Comparison of ENCODE assay signal across 1 cellular context in the genomic region with DNA sequence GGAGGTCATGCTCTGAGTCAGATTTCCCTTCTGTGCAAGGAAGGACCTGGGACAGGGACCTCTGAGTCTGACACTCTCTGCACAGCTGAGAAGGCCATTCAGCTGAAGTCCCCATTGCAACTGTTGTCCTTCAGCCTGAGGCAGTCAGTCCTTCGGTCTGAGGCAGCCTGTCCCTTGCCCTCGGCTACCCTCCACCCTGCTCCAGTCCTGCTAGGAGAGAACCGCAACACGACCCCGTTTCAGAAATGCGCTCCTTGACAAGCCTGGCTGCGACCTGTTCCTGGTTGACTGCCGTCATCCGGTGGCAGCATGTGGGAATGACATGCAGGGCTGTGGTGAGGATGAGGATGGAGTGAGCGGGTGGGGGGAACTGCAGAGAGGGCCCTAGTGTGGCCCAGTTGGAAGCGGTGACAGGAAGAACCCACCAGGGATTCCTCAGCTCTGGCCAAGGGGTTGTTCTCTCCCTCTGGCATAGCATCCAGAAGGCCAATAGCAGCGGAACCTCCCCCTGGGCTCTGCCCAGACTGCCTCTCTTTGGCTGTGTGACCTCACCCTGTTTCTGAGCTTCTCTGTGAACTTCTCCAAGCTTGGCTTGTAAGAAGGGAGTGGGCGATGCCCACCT.
TF ChIP-seq lines count a peak whose summit lies in the region.

No MANE protein-coding gene starts in this region.

TF ChIP-seq in HEK293, 187 proteins besides CTCF, POLR2A, EP300 and RAD21 (continued from another document):
- TF ChIP-seq, protein P1, sequence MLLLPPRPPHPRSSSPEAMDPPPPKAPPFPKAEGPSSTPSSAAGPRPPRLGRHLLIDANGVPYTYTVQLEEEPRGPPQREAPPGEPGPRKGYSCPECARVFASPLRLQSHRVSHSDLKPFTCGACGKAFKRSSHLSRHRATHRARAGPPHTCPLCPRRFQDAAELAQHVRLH (tag by site-specific recombination; IDR thresholded peaks at IDR 0.05) = no peak
- TF ChIP-seq PRDM2 (tag by site-specific recombination; IDR thresholded peaks at IDR 0.05; ENCODE audit: borderline replicate concordance) = no peak
- TF ChIP-seq ZNF223 (tag by site-specific recombination; IDR thresholded peaks at IDR 0.05) = no peak
- TF ChIP-seq, protein P2, sequence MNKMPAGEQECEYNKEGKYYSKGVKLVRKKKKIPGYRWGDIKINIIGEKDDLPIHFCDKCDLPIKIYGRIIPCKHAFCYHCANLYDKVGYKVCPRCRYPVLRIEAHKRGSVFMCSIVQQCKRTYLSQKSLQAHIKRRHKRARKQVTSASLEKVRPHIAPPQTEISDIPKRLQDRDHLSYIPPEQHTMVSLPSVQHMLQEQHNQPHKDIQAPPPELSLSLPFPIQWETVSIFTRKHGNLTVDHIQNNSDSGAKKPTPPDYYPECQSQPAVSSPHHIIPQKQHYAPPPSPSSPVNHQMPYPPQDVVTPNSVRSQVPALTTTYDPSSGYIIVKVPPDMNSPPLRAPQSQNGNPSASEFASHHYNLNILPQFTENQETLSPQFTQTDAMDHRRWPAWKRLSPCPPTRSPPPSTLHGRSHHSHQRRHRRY (tag by site-specific recombination; IDR thresholded peaks at IDR 0.05) = no peak
- no peak for TF ChIP-seq YY1 (tag by site-specific recombination; IDR thresholded peaks at IDR 0.05)
- TF ChIP-seq, protein P3, sequence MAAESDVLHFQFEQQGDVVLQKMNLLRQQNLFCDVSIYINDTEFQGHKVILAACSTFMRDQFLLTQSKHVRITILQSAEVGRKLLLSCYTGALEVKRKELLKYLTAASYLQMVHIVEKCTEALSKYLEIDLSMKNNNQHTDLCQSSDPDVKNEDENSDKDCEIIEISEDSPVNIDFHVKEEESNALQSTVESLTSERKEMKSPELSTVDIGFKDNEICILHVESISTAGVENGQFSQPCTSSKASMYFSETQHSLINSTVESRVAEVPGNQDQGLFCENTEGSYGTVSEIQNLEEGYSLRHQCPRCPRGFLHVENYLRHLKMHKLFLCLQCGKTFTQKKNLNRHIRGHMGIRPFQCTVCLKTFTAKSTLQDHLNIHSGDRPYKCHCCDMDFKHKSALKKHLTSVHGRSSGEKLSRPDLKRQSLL (tag by site-specific recombination; IDR thresholded peaks at IDR 0.05) = no peak
- peak; percentile 12 for TF ChIP-seq ZBTB26 (tag by site-specific recombination; optimal IDR thresholded peaks at IDR 0.05)
- no peak for TF ChIP-seq ZNF670 (tag by site-specific recombination; IDR thresholded peaks at IDR 0.05; ENCODE audit: low read depth)
- 0 out of 2 replicates have a peak, but pooled peaks have one; percentile 8 for TF ChIP-seq ZFHX2 (tag by site-specific recombination; conservative IDR thresholded peaks at IDR 0.05)
- peak; percentile 24; the same call in 1 of the 2 replicates for TF ChIP-seq ZXDB (tag by site-specific recombination; IDR thresholded peaks at IDR 0.05)
- no peak for TF ChIP-seq ZNF146 (tag by site-specific recombination; IDR thresholded peaks at IDR 0.05)
- no peak for TF ChIP-seq ZNF239 (tag by site-specific recombination; IDR thresholded peaks at IDR 0.05)
- no peak for TF ChIP-seq ZBTB8A (tag by site-specific recombination; IDR thresholded peaks at IDR 0.05)
- no peak for TF ChIP-seq SP2 (tag by site-specific recombination; IDR thresholded peaks at IDR 0.05)
- TF ChIP-seq, protein P4, sequence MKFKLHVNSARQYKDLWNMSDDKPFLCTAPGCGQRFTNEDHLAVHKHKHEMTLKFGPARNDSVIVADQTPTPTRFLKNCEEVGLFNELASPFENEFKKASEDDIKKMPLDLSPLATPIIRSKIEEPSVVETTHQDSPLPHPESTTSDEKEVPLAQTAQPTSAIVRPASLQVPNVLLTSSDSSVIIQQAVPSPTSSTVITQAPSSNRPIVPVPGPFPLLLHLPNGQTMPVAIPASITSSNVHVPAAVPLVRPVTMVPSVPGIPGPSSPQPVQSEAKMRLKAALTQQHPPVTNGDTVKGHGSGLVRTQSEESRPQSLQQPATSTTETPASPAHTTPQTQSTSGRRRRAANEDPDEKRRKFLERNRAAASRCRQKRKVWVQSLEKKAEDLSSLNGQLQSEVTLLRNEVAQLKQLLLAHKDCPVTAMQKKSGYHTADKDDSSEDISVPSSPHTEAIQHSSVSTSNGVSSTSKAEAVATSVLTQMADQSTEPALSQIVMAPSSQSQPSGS (tag by site-specific recombination; IDR thresholded peaks at IDR 0.05; ENCODE audit: low read depth) = no peak
